18 cellular contexts compared by ENCODE assay signal in the genomic region with DNA sequence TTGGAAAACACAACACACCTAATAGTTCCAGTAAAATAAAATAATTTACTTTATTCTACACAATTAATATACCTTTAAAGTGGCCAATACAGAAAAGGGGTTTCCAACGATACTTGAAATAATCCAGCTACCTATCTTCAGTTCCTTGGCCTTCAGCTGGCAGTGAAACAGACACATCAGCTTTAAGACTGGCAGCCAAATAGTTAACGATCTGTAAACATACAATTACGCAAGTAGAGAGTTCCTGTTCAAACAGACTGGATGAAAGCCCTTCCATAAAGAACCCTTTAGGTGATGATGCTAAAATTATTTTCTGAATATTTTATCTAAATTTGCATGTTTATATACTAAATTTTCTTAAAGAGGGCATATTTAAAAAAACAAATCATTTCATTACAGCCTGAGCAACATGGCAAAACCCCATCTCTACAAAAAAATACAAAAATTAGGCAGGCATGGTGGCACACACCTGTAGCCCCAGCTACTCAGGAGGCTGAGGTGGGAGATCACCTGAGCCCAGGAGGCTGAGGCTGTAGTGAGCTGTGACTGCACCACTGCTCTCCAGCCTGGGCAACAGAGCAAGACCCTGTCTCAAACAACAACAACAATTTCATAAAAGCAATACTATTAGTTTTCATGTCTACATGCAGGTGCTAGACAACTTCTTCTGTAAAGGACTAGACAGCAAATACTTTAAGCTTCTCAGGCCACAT. TPM values are rescaled to one million over a fixed set of nuclear protein-coding genes. Genes with fewer than 3 reads are reported as not detected.
DNase-seq lines count a peak whose midpoint lies in the region; ATAC-seq, FAIRE-seq and TF ChIP-seq lines count a peak whose summit lies in the region.
"Had no signal": no experiment of that assay in that cellular context is flagged by ENCODE, and none has a peak within 500 bp of the region (broad histone marks: within the 10 kb centered on the region; RNA-seq: fewer than 3 reads in every experiment).

No MANE protein-coding gene starts in this region.

- no peak for TF ChIP-seq CTCF in H1 (IDR thresholded peaks at IDR 0.05; ENCODE audit: control extremely low read depth in 1 of 3, insufficient read depth in 1 of 3, low read depth in 1 of 3, low read length in 3 of 3)
- TF ChIP-seq CTCF in SK-N-SH (IDR thresholded peaks at IDR 0.05), result no peak

- DNase-seq in COLO668 (lab: John Stamatoyannopoulos, UW; ENCODE audit: unreplicated experiment) (peak; percentile 2), NCI-H510A (lab: John Stamatoyannopoulos, UW) (peak; percentile 24), H1 (ENCODE audit: low read depth in 1 of 2, low spot score in 2 of 2) (no peak), LoVo (ENCODE audit: low spot score) (no peak), OCI-M1 (lab: John Stamatoyannopoulos, UW) (no peak), SK-N-SH (no peak)
- DNase-seq: adrenal gland; central memory CD4-positive, alpha-beta T cell; DND-41; left cardiac atrium; NCI-H1417 treated with DMSO at 0.1 percent for 48 hours; stimulated activated CD4-positive, alpha-beta T cell treated with anti-CD3 and anti-CD28 coated beads, Interleukin-4, amount 100 ng/mL, for 4 hours; SW 1271; testis; WERI-Rb-1 had no signal

- H4K8ac ChIP-seq in H1 (ENCODE audit: extremely low read depth, insufficient read depth, low read length), result no peak overlapping the region

- POLR2A ChIA-PET in H1 (lab: Charles Lee; ENCODE audit: partially characterized antibody), result interaction anchor here (3.0 kb wide), 1 partner anchor 12 kb away, joined by 12 read pairs; a partner anchor contains a TSS
- POLR2A ChIA-PET in SK-N-SH (lab: Yijun Ruan, JAX), result no interaction called here

- H3K9ac ChIP-seq in H1 (replicated peaks in 1 of 4; ENCODE audit: extremely low read depth in 1 of 4, low read depth in 3 of 4, low read length in 3 of 4) (no peak overlapping the region), SK-N-SH (no peak overlapping the region)

- no peak overlapping the region for H2BK12ac ChIP-seq in H1 (ENCODE audit: low read depth, low read length)

- H2BK20ac ChIP-seq in H1 (ENCODE audit: low read length), result no peak overlapping the region

- H3K23ac ChIP-seq in H1 (ENCODE audit: insufficient read length), result no peak overlapping the region

- no peak overlapping the region for H2BK5ac ChIP-seq in H1 (ENCODE audit: low read depth, low read length)

- H3K27me3 ChIP-seq in H1 (replicated peaks in 1 of 4; ENCODE audit: control insufficient read depth in 3 of 4, extremely low read depth in 1 of 4, insufficient read depth in 3 of 4, low read length in 3 of 4) (no peaks in the 10 kb centered on the region), SK-N-SH (ENCODE audit: insufficient read depth) (no peaks in the 10 kb centered on the region)
- H3K27me3 ChIP-seq: adrenal gland, testis had no signal

- no peak for TF ChIP-seq EP300 in Ishikawa (IDR thresholded peaks at IDR 0.05; ENCODE audit: borderline replicate concordance)
- no peak for TF ChIP-seq EP300 in H1 (IDR thresholded peaks at IDR 0.05; ENCODE audit: borderline replicate concordance in 1 of 2, low read depth in 2 of 2, low read length in 2 of 2)
- no peak for TF ChIP-seq EP300 in SK-N-SH (IDR thresholded peaks at IDR 0.05; ENCODE audit: borderline replicate concordance in 1 of 2, low read depth in 1 of 2, low read length in 1 of 2)

- H3K18ac ChIP-seq in H1 (ENCODE audit: extremely low read depth, low read length), result no peak overlapping the region

- H3K79me1 ChIP-seq in H1 (ENCODE audit: low read depth, low read length), result peaks cover 14% of the 10 kb centered on the region; the same call in 1 of the 2 replicates

- H3K23me2 ChIP-seq in H1 (ENCODE audit: low read depth, low read length), result no peaks in the 10 kb centered on the region

- H3K27ac ChIP-seq in H1 (ENCODE audit: low read depth, low read length) (no peak overlapping the region), SK-N-SH (ENCODE audit: low read depth in 2 of 2, low read length in 1 of 2) (no peak overlapping the region)
- H3K27ac ChIP-seq: adrenal gland, skin epidermis, testis, WERI-Rb-1 had no signal

- H3K9me2 ChIP-seq in SK-N-SH, result no peaks in the 10 kb centered on the region

- H2BK15ac ChIP-seq in H1 (ENCODE audit: low read length), result no peak overlapping the region

- H3K9me3 ChIP-seq in H1 (ENCODE audit: insufficient read depth in 2 of 2, low read depth in 1 of 2, low read length in 1 of 2) (no peaks in the 10 kb centered on the region), SK-N-SH (no peaks in the 10 kb centered on the region)
- H3K9me3 ChIP-seq: adrenal gland, testis had no signal

- no peak overlapping the region for H3K14ac ChIP-seq in H1 (ENCODE audit: insufficient read length)

- H4K91ac ChIP-seq in H1 (replicated peaks; ENCODE audit: insufficient read length, low read length), result no peak overlapping the region

- ATAC-seq in HG03095 (IDR thresholded peaks at IDR 0.05; ENCODE audit: unreplicated experiment), result no peak
- ATAC-seq: left cardiac atrium had no signal

- H3K4me1 ChIP-seq in H1 (replicated peaks in 1 of 4; ENCODE audit: control insufficient read depth in 3 of 4, insufficient read depth in 4 of 4, low read length in 3 of 4) (peaks cover 0 to 3% (median 0%) of the 10 kb centered on the region in 4 experiments; a peak in 2 of 7 replicates), SK-N-SH (ENCODE audit: control insufficient read depth in 1 of 2, insufficient read depth in 2 of 2, low read depth in 1 of 2, low read length in 1 of 2) (no peaks in the 10 kb centered on the region; a peak in 1 of 4 replicates)
- H3K4me1 ChIP-seq: adrenal gland, testis had no signal

- no peak overlapping the region for H3K4me2 ChIP-seq in H1 (ENCODE audit: insufficient read depth in 1 of 2, low read depth in 2 of 2, low read length in 2 of 2)
- no peak overlapping the region for H3K4me2 ChIP-seq in SK-N-SH

- H3K56ac ChIP-seq in H1 (replicated peaks; ENCODE audit: insufficient read length, low read depth, low read length), result no peak overlapping the region

- TF ChIP-seq RAD21 in Ishikawa (IDR thresholded peaks at IDR 0.05; ENCODE audit: low read depth), result no peak
- TF ChIP-seq RAD21 in H1 (IDR thresholded peaks at IDR 0.05 in 1 of 2, conservative IDR thresholded peaks at IDR 0.05 in 1 of 2; ENCODE audit: low read depth in 2 of 2, low read length in 2 of 2), result no peak
- no peak for TF ChIP-seq RAD21 in SK-N-SH (IDR thresholded peaks at IDR 0.05; ENCODE audit: low read length)

- peaks cover 0 to 2% (median 0%) of the 10 kb centered on the region in 4 experiments; a peak in 1 of 8 replicates for H3K36me3 ChIP-seq in H1 (ENCODE audit: control insufficient read depth in 2 of 4, insufficient read depth in 4 of 4, low read length in 3 of 4)
- H3K36me3 ChIP-seq in SK-N-SH (replicated peaks in 1 of 2; ENCODE audit: control insufficient read depth in 1 of 2, insufficient read depth in 2 of 2, low read length in 1 of 2), result no peaks in the 10 kb centered on the region
- H3K36me3 ChIP-seq: adrenal gland had no signal

- no peak overlapping the region for H3K4ac ChIP-seq in H1 (replicated peaks; ENCODE audit: insufficient read length, low read depth, low read length)

- H4K20me1 ChIP-seq in H1 (replicated peaks in 1 of 2; ENCODE audit: control insufficient read depth in 1 of 2, insufficient read depth in 2 of 2, low read length in 2 of 2) (peaks cover 3 to 7% of the 10 kb centered on the region in 2 experiments), SK-N-SH (ENCODE audit: insufficient read depth) (peaks cover 50% of the 10 kb centered on the region)

- 90% methylated on average over 3 of the region's 3 CpGs; no CpG with 5 or more reads in 1 of the 2 experiments for WGBS in H1 (ENCODE audit: extremely low coverage in 1 of 2, insufficient coverage in 1 of 2, insufficient read length in 1 of 2, insufficient replicate concordance in 2 of 2, low coverage in 1 of 2, low lambda C conversion rate in 2 of 2, missing lambda C conversion rate in 1 of 2), 2 experiments
- 83% methylated on average over 3 of the region's 3 CpGs for WGBS in SK-N-SH (ENCODE audit: low lambda C conversion rate)

- H2AFZ ChIP-seq in H1 (ENCODE audit: low read length), result no peak overlapping the region
- H2AFZ ChIP-seq in SK-N-SH (ENCODE audit: low read depth), result no peak overlapping the region

- H3F3A ChIP-seq in SK-N-SH (replicated peaks; ENCODE audit: insufficient read depth), result peaks cover 7% of the 10 kb centered on the region

- TF ChIP-seq POLR2A in H1 (IDR thresholded peaks at IDR 0.05; ENCODE audit: control extremely low read depth in 1 of 2, low read depth in 2 of 2, low read length in 2 of 2), result no peak

- H2BK120ac ChIP-seq in H1 (replicated peaks; ENCODE audit: low read depth, low read length), result no peak overlapping the region

- CTCF ChIA-PET in H1 (lab: Charles Lee; ENCODE audit: partially characterized antibody) (no interaction called here), SK-N-SH (lab: Yijun Ruan, JAX) (no interaction called here)

- no peak overlapping the region for H4K5ac ChIP-seq in H1 (ENCODE audit: insufficient read length, low read depth, low read length)

- no peak overlapping the region for H3K4me3 ChIP-seq in H1 (ENCODE audit: extremely low read depth in 1 of 4, insufficient read depth in 2 of 4, low read depth in 3 of 4, low read length in 4 of 4)
- H3K4me3 ChIP-seq in SK-N-SH (ENCODE audit: low read depth in 2 of 2, low read length in 1 of 2), result no peak overlapping the region
- H3K4me3 ChIP-seq: adrenal gland, skin epidermis, testis had no signal

- no peak for FAIRE-seq in H1 (lab: Jason Lieb, UNC)

- peaks cover 5 to 89% of the 10 kb centered on the region in 2 experiments for H3K79me2 ChIP-seq in H1 (ENCODE audit: control insufficient read depth in 1 of 2, insufficient read depth in 2 of 2, low read length in 2 of 2)
- peaks cover 98% of the 10 kb centered on the region for H3K79me2 ChIP-seq in SK-N-SH (ENCODE audit: insufficient read depth)

- no peak overlapping the region for H2AK5ac ChIP-seq in H1 (ENCODE audit: low read depth, low read length)

RNA-seq across cellular contexts. Expression of a gene that starts 12.9 kb away (rescaled TPM):
- 44.2 and 45.1 TPM in 2 replicates for total RNA-seq in H1 (2021; fragmentation: NEBNext Ultra II Directional; extraction: Animal tissue kit (Norgen Biotek cat#: 25700))
- 13.2 and 13.6 TPM in 2 replicates for polyA plus RNA-seq in H1 (2011; rRNA removed)
- 24.8 TPM for polyA plus RNA-seq in H1 (2011; cell fraction: cytosol; rRNA removed)
- polyA plus RNA-seq in H1 (2011; cell fraction: nucleus; rRNA removed), result 18.7 TPM
- polyA plus RNA-seq in H1 (2012, experiment 1 of 2), result 31.4 to 45.2 TPM (median 31.9 TPM) in 4 replicates
- 12.8 TPM for polyA plus RNA-seq in H1 (2012, experiment 2 of 2)
- 28.0 TPM for polyA plus RNA-seq in H1 (2013, experiment 1 of 2)
- polyA plus RNA-seq in H1 (2013, experiment 2 of 2), result 28.7 TPM
- polyA minus RNA-seq in H1 (2011; rRNA and poly(A)+ RNA removed), result 12.7 and 16.9 TPM in 2 replicates
- 23.3 TPM for polyA minus RNA-seq in H1 (2011; cell fraction: cytosol; rRNA and poly(A)+ RNA removed)
- 58.8 TPM for polyA minus RNA-seq in H1 (2011; cell fraction: nucleus; rRNA and poly(A)+ RNA removed)
- polyA plus RNA-seq in SK-N-SH (2012; rRNA removed), result 15.4 and 16.9 TPM in 2 replicates
- polyA plus RNA-seq in SK-N-SH (2012; cell fraction: cytosol; rRNA removed), result 21.2 and 33.6 TPM in 2 replicates
- 17.8 and 19.0 TPM in 2 replicates for polyA plus RNA-seq in SK-N-SH (2012; cell fraction: nucleus; rRNA removed)

RNA-seq across cellular contexts. Expression of a gene that starts 55.1 kb away (rescaled TPM):
- 46.8 and 51.5 TPM in 2 replicates for total RNA-seq in H1 (2021; fragmentation: NEBNext Ultra II Directional; extraction: Animal tissue kit (Norgen Biotek cat#: 25700))
- polyA plus RNA-seq in H1 (2011; rRNA removed) (14.0 and 24.0 TPM in 2 replicates), SK-N-SH (2012; rRNA removed) (29.8 and 37.8 TPM in 2 replicates)
- 24.6 TPM for polyA plus RNA-seq in H1 (2011; cell fraction: cytosol; rRNA removed)
- 18.4 TPM for polyA plus RNA-seq in H1 (2011; cell fraction: nucleus; rRNA removed)
- polyA plus RNA-seq in H1 (2012, experiment 1 of 2), result 18.6 to 30.7 TPM (median 21.9 TPM) in 4 replicates
- polyA plus RNA-seq in H1 (2012, experiment 2 of 2), result 4.9 TPM
- 62.4 TPM for polyA plus RNA-seq in H1 (2013, experiment 1 of 2)
- polyA plus RNA-seq in H1 (2013, experiment 2 of 2), result 70.2 TPM
- 17.8 and 22.2 TPM in 2 replicates for polyA minus RNA-seq in H1 (2011; rRNA and poly(A)+ RNA removed)
- polyA minus RNA-seq in H1 (2011; cell fraction: cytosol; rRNA and poly(A)+ RNA removed), result 10.1 TPM
- polyA minus RNA-seq in H1 (2011; cell fraction: nucleus; rRNA and poly(A)+ RNA removed), result 31.1 TPM
- 54.7 and 70.8 TPM in 2 replicates for polyA plus RNA-seq in SK-N-SH (2012; cell fraction: cytosol; rRNA removed)
- 5.2 and 13.8 TPM in 2 replicates for polyA plus RNA-seq in SK-N-SH (2012; cell fraction: nucleus; rRNA removed)

Comparison
In these comparisons a context has a peak if more than half of its experiments do, and no peak if none do; other contexts are left out.
1. DNase-seq: peak in COLO668 (single experiment) and NCI-H510A (single experiment); none in H1 (0 of 2), LoVo (single experiment), OCI-M1 (single experiment) and SK-N-SH (single experiment).